ENCODE assay signal across 15 cellular contexts in genomic region chrX:41023098-41023497, GRCh38.
"Had no signal": no experiment of that assay in that cellular context is flagged by ENCODE, and none has a peak within 500 bp of the region (broad histone marks: within the 10 kb centered on the region; RNA-seq: fewer than 3 reads in every experiment).

No MANE protein-coding gene starts in this region.

- H3K4me3 Mint-ChIP-seq: endodermal cell; naive thymus-derived CD4-positive, alpha-beta T cell had no signal

- DNase-seq: colonic mucosa; dermis blood vessel endothelial cell; effector CD4-positive, alpha-beta T cell; endodermal cell; head of caudate nucleus; hippocampal formation; naive thymus-derived CD4-positive, alpha-beta T cell; posterior cingulate gyrus; stimulated activated CD4-positive, alpha-beta T cell treated with anti-CD3 and anti-CD28 coated beads, Interleukin-12 subunit alpha, Interleukin-12 subunit beta, amount 100 ng/mL, for 4 hours; stimulated activated naive CD4-positive, alpha-beta T cell treated with Interleukin-2 at 50 U/mL for 16 hours; thyroid gland; upper lobe of left lung; uterus had no signal

- H3K36me3 Mint-ChIP-seq: naive thymus-derived CD4-positive, alpha-beta T cell had no signal

- H3K27me3 ChIP-seq: right atrium auricular region, suprapubic skin, thyroid gland, upper lobe of left lung, uterus had no signal

- H3K9me3 ChIP-seq: colonic mucosa, right atrium auricular region, suprapubic skin, thyroid gland, uterus had no signal

- H3K27ac Mint-ChIP-seq: endodermal cell; naive thymus-derived CD4-positive, alpha-beta T cell had no signal

- H3K4me1 Mint-ChIP-seq: naive thymus-derived CD4-positive, alpha-beta T cell had no signal

- H3K4me1 ChIP-seq: colonic mucosa, right atrium auricular region, thyroid gland, upper lobe of left lung, uterus had no signal

- H3K27ac ChIP-seq: colonic mucosa, right atrium auricular region, suprapubic skin, thyroid gland, upper lobe of left lung, uterus had no signal

- H3K36me3 ChIP-seq: colonic mucosa, right atrium auricular region, suprapubic skin, thyroid gland, upper lobe of left lung, uterus had no signal

- H3K4me3 ChIP-seq: colonic mucosa, right atrium auricular region, suprapubic skin, thyroid gland, upper lobe of left lung, uterus had no signal
